Comparison of ENCODE assay signal across 1 cellular context in genomic region chr21:36471254-36471723, GRCh38.
TF ChIP-seq lines count a peak whose summit lies in the region.

No MANE protein-coding gene starts in this region.

TF ChIP-seq in GM23338, 12 proteins besides CTCF, POLR2A, EP300 and RAD21 (continued from another document):
- TF ChIP-seq REST (IDR thresholded peaks at IDR 0.05; ENCODE audit: unreplicated experiment): no peak
